In the genomic region with DNA sequence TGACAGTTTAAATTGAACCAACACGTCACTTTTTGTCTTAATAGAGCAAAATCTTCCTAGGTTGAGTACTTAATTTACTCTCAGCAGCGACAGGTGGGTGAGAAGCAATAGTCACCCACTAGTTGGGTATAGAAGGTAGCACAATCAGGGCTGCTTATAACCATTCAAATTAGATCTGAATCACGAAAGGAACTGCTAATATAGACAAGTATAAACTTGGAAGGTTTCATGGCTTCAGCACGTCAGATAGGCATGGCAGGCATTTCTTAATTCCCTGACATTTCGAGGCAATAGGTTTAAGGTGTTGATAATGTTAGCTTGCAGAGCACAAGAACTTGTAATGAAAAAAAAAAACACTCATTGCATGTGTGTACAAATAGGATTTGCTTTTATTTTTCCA, we compare ENCODE assay signal across 7 cellular contexts.
"Had no signal": no experiment of that assay in that cellular context is flagged by ENCODE, and none has a peak within 500 bp of the region (broad histone marks: within the 10 kb centered on the region; RNA-seq: fewer than 3 reads in every experiment).

No MANE protein-coding gene starts in this region.

- ATAC-seq: GM23338, HepG2 had no signal

- DNase-seq: H9, HCEC 1CT, HFFc6, KBM-7 had no signal

- H3K27ac ChIP-seq: HL-60 had no signal

- H2AFZ ChIP-seq: GM23338 had no signal

- H3K4me3 ChIP-seq: GM23338 had no signal

- H3K4me2 ChIP-seq: GM23338 had no signal
